Comparison of ENCODE assay signal across 10 cellular contexts in the genomic region with DNA sequence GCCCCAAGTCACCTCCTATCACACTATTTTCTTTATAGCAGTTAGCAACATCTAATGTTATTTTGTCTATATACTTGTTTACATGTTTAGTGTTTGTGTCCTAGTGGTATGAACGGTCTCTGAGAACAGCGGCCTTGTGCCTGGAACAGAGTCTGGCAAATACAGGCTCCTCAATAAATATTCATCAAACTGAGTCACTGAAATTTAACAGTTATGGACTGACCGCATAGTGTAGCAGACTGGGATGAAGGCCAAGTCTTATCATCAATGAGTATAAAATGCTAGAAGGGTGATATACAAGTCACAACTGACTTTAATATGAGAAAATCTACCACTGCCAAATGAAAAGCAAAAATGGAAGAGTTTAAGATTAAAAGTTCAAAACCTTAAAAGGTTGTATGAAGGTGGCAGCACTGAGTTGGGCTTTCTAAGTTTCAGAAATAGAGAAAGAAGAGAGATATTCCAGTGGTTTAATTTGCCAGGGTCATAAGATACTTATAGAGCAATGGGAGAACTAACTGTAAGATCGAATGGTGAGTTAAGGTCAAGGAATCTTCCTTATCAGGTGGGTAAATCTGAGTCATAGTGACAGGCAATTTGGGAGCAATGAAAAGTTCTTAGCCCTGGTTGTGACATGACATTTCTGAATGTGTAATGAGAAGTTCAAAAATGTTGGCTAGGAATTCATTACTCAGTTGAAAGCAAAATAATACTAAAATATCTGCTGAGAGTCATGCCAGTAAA. TPM values are rescaled to one million over a fixed set of nuclear protein-coding genes. Genes with fewer than 3 reads are reported as not detected.
A peak's percentile ranks its signal among the peaks of the same experiment; 100 is the strongest.
DNase-seq lines count a peak whose midpoint lies in the region; ATAC-seq and TF ChIP-seq lines count a peak whose summit lies in the region.
"Had no signal": no experiment of that assay in that cellular context is flagged by ENCODE, and none has a peak within 500 bp of the region (broad histone marks: within the 10 kb centered on the region; RNA-seq: fewer than 3 reads in every experiment).

No MANE protein-coding gene starts in this region.

- intact Hi-C loops in tibial artery (cut with DNase I; ENCODE audit: low total_unique reads), result no loop called here

- peak; percentile 12 for TF ChIP-seq CTCF in RWPE2 (IDR thresholded peaks at IDR 0.05; ENCODE audit: poor library complexity, severe bottlenecking)
- no peak for TF ChIP-seq CTCF in tibial artery (IDR thresholded peaks at IDR 0.05)

- peak; percentile 40 for ATAC-seq in RWPE2 (ENCODE audit: low read depth)

- H3K4me1 ChIP-seq in GM23248 (ENCODE audit: insufficient read depth), result peaks cover 55% of the 10 kb centered on the region
- H3K4me1 ChIP-seq in RWPE2 (ENCODE audit: insufficient read depth, poor library complexity, severe bottlenecking), result peaks cover 59% of the 10 kb centered on the region
- H3K4me1 ChIP-seq in tibial artery, result peaks cover 0 to 15% (median 7%) of the 10 kb centered on the region in 4 donors

- no peaks in the 10 kb centered on the region for H4K20me1 ChIP-seq in GM23248 (ENCODE audit: insufficient read depth)

- no peak overlapping the region for H2AFZ ChIP-seq in GM23248

- peak overlapping the region; percentile 73 for H3K4me2 ChIP-seq in GM23248 (ENCODE audit: unreplicated experiment)

- in situ Hi-C loops in GM23248 (cut with MboI), result no loop called here
- in situ Hi-C loops in KBM-7 (cut with MboI; ENCODE audit: low pct_unique_long_range_greater_than_20kb, low sequenced_read_pairs), result no loop called here

- H3K27me3 ChIP-seq in GM23248 (replicated peaks; ENCODE audit: insufficient read depth) (no peaks in the 10 kb centered on the region), RWPE2 (ENCODE audit: insufficient read depth, poor library complexity, severe bottlenecking) (no peaks in the 10 kb centered on the region), tibial artery (no peaks in the 10 kb centered on the region)

- WGBS in GM23248 (ENCODE audit: low coverage in 1 of 2, low lambda C conversion rate in 2 of 2, missing lambda C conversion rate in 2 of 2), 2 experiments, result 26 to 30% methylated on average over 4 of the region's 4 CpGs

- peaks cover 45% of the 10 kb centered on the region for H3F3A ChIP-seq in GM23248 (ENCODE audit: insufficient read depth)

- DNase-seq in GM23248, result peak; percentile 92
- no peak for DNase-seq in RWPE2 (ENCODE audit: low spot score)
- DNase-seq in epithelial cell of prostate (ENCODE audit: low read depth, low spot score), result no peak
- DNase-seq in skeletal muscle cell (ENCODE audit: low read depth), result peak; percentile 16
- no peak for DNase-seq in KBM-7
- DNase-seq in tibial artery, result no peak
- no peak for DNase-seq in pons (ENCODE audit: low spot score)
- DNase-seq: activated B cell treated with CpG ODN at 0.5 μM for 24 hours; central memory CD4-positive, alpha-beta T cell; NCI-H82 had no signal

- peak overlapping the region; percentile 59 for H3K9ac ChIP-seq in GM23248

- H3K27ac ChIP-seq in GM23248 (peak overlapping the region; percentile 85), RWPE2 (ENCODE audit: poor library complexity, severe bottlenecking) (peak overlapping the region; percentile 83), epithelial cell of prostate (peak overlapping the region; percentile 88), tibial artery (peak overlapping the region in 1 of 2 donors; percentile 14)

- H3K9me3 ChIP-seq in GM23248 (ENCODE audit: low read depth) (no peaks in the 10 kb centered on the region), RWPE2 (ENCODE audit: severe bottlenecking) (no peaks in the 10 kb centered on the region), tibial artery (no peaks in the 10 kb centered on the region)

- H3K36me3 ChIP-seq in GM23248 (ENCODE audit: low read depth) (no peaks in the 10 kb centered on the region), RWPE2 (ENCODE audit: low read depth) (peaks cover 20% of the 10 kb centered on the region), tibial artery (no peaks in the 10 kb centered on the region)

- H3K79me2 ChIP-seq in GM23248 (ENCODE audit: insufficient read depth), result no peaks in the 10 kb centered on the region

- H3K9me2 ChIP-seq in GM23248 (ENCODE audit: insufficient read depth), result no peaks in the 10 kb centered on the region

- H3K4me3 ChIP-seq in GM23248, result peak overlapping the region; percentile 38
- H3K4me3 ChIP-seq in RWPE2 (ENCODE audit: severe bottlenecking), result no peak overlapping the region
- no peak overlapping the region for H3K4me3 ChIP-seq in skeletal muscle cell (ENCODE audit: low read depth, low read length)
- H3K4me3 ChIP-seq in tibial artery, result no peak overlapping the region

RNA-seq across cellular contexts. Expression of gene ELOVL6, which starts 34.9 kb away (rescaled TPM):
- 7.7 and 8.0 TPM in 2 replicates for total RNA-seq in GM23248 (2014; rRNA removed; shearing (Covaris generic))
- polyA plus RNA-seq in GM23248 (2016; fragmentation: Nextera tagmentation; extraction: Ambion mirVana), result 11.7 and 13.2 TPM in 2 replicates

Comparison
In these comparisons a context has a peak if more than half of its experiments do, and no peak if none do; other contexts are left out.
1. DNase-seq: peak in GM23248 (single experiment) and skeletal muscle cell (single experiment); none in RWPE2 (single experiment), epithelial cell of prostate (single experiment), KBM-7 (single experiment), tibial artery (0 of 2) and pons (single experiment).